Comparison of ENCODE assay signal across 12 cellular contexts in the genomic region with DNA sequence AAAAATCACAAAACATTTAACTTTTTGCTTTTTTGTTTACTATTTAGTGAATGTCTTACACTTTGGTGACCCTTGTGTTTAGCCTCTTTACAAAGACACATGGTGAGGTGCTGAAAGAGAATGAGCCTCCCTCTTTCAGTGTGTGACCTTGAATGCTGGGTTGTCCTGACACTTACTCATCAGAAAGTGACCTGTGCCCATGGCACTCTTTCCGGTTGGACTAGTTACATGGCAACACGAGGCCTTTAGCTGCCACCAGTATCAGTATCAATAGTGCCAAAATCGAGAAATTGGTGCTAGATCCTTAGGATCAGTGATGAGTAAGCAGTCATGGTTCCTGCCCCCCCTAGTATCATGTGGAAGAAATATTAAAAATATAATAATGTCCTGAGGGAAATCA. TPM values are rescaled to one million over a fixed set of nuclear protein-coding genes. Genes with fewer than 3 reads are reported as not detected.
A peak's percentile ranks its signal among the peaks of the same experiment; 100 is the strongest.
DNase-seq lines count a peak whose midpoint lies in the region; TF ChIP-seq lines count a peak whose summit lies in the region.
"Had no signal": no experiment of that assay in that cellular context is flagged by ENCODE, and none has a peak within 500 bp of the region (broad histone marks: within the 10 kb centered on the region; RNA-seq: fewer than 3 reads in every experiment).

No MANE protein-coding gene starts in this region.

- H3K4me1 ChIP-seq in KMS-11 (ENCODE audit: low read depth, poor library complexity, severe bottlenecking) (peaks cover 15% of the 10 kb centered on the region), ascending aorta (peaks cover 5 to 18% of the 10 kb centered on the region in 2 donors)

- no peaks in the 10 kb centered on the region for H3K27me3 ChIP-seq in KMS-11 (ENCODE audit: insufficient read depth, low read depth)
- H3K27me3 ChIP-seq in ascending aorta, result no peaks in the 10 kb centered on the region
- H3K27me3 ChIP-seq: cardiac muscle cell had no signal

- peak overlapping the region; percentile 70 for H2AFZ ChIP-seq in KMS-11 (ENCODE audit: low read depth)

- no peak overlapping the region for H3K9ac ChIP-seq in KMS-11

- no peak overlapping the region for H3K4me2 ChIP-seq in KMS-11

- H3K79me2 ChIP-seq in KMS-11 (ENCODE audit: insufficient read depth, low read depth), result peaks cover 28% of the 10 kb centered on the region

- no peaks in the 10 kb centered on the region for H3K9me3 Mint-ChIP-seq in neural crest cell
- H3K9me3 Mint-ChIP-seq: IgD-negative memory B cell had no signal

- peaks cover 14% of the 10 kb centered on the region for H3K4me1 Mint-ChIP-seq in neural crest cell

- no peak overlapping the region for H3K4me3 ChIP-seq in KMS-11 (IDR thresholded peaks at IDR 0.05; ENCODE audit: insufficient read depth, low read depth, low read length)
- H3K4me3 ChIP-seq in ascending aorta, result no peak overlapping the region
- H3K4me3 ChIP-seq: cardiac muscle cell had no signal

- TF ChIP-seq CTCF in C4-2B (conservative IDR thresholded peaks at IDR 0.05) (no peak), KMS-11 (conservative IDR thresholded peaks at IDR 0.05; ENCODE audit: low read depth, low read length) (no peak), ascending aorta (IDR thresholded peaks at IDR 0.05) (no peak), neural crest cell (conservative IDR thresholded peaks at IDR 0.05) (no peak)

- H3K36me3 ChIP-seq in KMS-11 (ENCODE audit: insufficient read depth) (peaks cover 2% of the 10 kb centered on the region; the same call in 1 of the 2 replicates), ascending aorta (peaks cover 9 to 11% of the 10 kb centered on the region in 2 donors)

- H3K4me3 Mint-ChIP-seq in neural crest cell, result peak overlapping the region; percentile 76

- H3K9me3 ChIP-seq in ascending aorta, result no peaks in the 10 kb centered on the region

- no peak overlapping the region for H3K27ac Mint-ChIP-seq in neural crest cell (ENCODE audit: unreplicated experiment)

- DNase-seq in ascending aorta (ENCODE audit: low spot score in 2 of 2), result no peak
- DNase-seq in neural crest cell (ENCODE audit: low read depth, low spot score), result no peak
- no peak for DNase-seq in posterior cingulate gyrus
- no peak for DNase-seq in activated CD8-positive, alpha-beta memory T cell treated with anti-CD3 and anti-CD28 coated beads for 24 hours
- DNase-seq in NCI-H1694 treated with DMSO at 0.1 percent for 48 hours (lab: John Stamatoyannopoulos, UW), result no peak
- DNase-seq in GOT3 (lab: John Stamatoyannopoulos, UW), result no peak

- H3K36me3 Mint-ChIP-seq in neural crest cell (ENCODE audit: low read depth), result peaks cover 4% of the 10 kb centered on the region
- H3K36me3 Mint-ChIP-seq: IgD-negative memory B cell had no signal

- H3K27me3 Mint-ChIP-seq in neural crest cell (ENCODE audit: low read depth), result no peaks in the 10 kb centered on the region
- H3K27me3 Mint-ChIP-seq: IgD-negative memory B cell had no signal

- intact Hi-C loops in ascending aorta (cut with DNase I), result loop anchor here (1.0 to 5.0 kb wide), 4 partner anchors 95 to 216 kb away; a partner anchor contains a TSS
- intact Hi-C loops in posterior cingulate gyrus (cut with DNase I), result loop anchor here (5.0 kb wide), 1 partner anchor 130 kb away; a partner anchor contains a TSS

- H3K27ac ChIP-seq in C4-2B (peak overlapping the region; percentile 23; the same call in 1 of the 2 replicates), KMS-11 (peak overlapping the region; percentile 27; the same call in 1 of the 2 replicates), ascending aorta (peak overlapping the region; percentile 54 to 56)
- H3K27ac ChIP-seq: cardiac muscle cell had no signal

- no peaks in the 10 kb centered on the region for H4K20me1 ChIP-seq in KMS-11 (ENCODE audit: insufficient read depth)

RNA-seq across cellular contexts. Expression of a gene that starts 1.7 kb away (rescaled TPM):
- total RNA-seq in ascending aorta (34.8 TPM), neural crest cell (103 and 105 TPM in 2 replicates)

RNA-seq across cellular contexts. Expression of a gene that starts 38.2 kb away (rescaled TPM):
- not detected for total RNA-seq in ascending aorta
- not detected in 2 replicates for total RNA-seq in neural crest cell
- total RNA-seq: cardiac muscle cell, epithelial cell of proximal tubule, myocyte had no signal

RNA-seq across cellular contexts. Expression of a gene that starts 51.6 kb away (rescaled TPM):
- total RNA-seq in ascending aorta (49.6 TPM), neural crest cell (61.3 and 62.6 TPM in 2 replicates)
